ENCODE assay signal across 18 cellular contexts in the genomic region with DNA sequence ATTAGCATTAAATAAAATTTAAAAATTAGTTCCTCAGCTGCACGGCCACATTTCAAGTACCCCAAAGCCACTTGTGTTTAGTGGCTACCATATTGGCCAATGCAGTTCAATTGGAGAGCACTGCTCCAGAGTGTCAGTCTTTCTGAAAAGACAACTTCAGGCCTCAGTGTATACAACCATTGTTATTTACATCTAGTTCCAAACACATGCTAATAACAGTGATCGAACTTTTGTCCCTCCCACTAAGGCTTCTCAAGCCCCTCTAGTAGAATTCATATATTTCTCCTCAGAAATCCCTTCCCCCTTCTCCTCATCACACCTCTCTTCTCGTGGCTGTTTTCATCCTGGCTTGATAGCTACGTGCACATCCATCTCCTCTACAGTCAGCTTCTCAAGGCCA. TPM values are rescaled to one million over a fixed set of nuclear protein-coding genes. Genes with fewer than 3 reads are reported as not detected.
DNase-seq lines count a peak whose midpoint lies in the region; ATAC-seq lines count a peak whose summit lies in the region.
"Had no signal": no experiment of that assay in that cellular context is flagged by ENCODE, and none has a peak within 500 bp of the region (broad histone marks: within the 10 kb centered on the region; RNA-seq: fewer than 3 reads in every experiment).

No MANE protein-coding gene starts in this region.

- peaks cover 85% of the 10 kb centered on the region for H3K4me1 Mint-ChIP-seq in activated CD4-positive, alpha-beta T cell treated with anti-CD3 and anti-CD28 coated beads, Interleukin-2, amount 10 ng/mL, durations not matched to agents 7 days and 5 days
- peaks cover 28 to 56% (median 36%) of the 10 kb centered on the region in 3 donors for H3K4me1 Mint-ChIP-seq in IgD-negative memory B cell
- H3K4me1 Mint-ChIP-seq in activated naive CD8-positive, alpha-beta T cell treated with anti-CD3 and anti-CD28 coated beads, Interleukin-2, amount 10 ng/mL, durations not matched to agents 7 days and 5 days = peaks cover 73% of the 10 kb centered on the region
- peaks cover 63 to 96% (median 95%) of the 10 kb centered on the region in 7 donors for H3K4me1 Mint-ChIP-seq in naive thymus-derived CD4-positive, alpha-beta T cell

- H3K36me3 Mint-ChIP-seq in activated CD4-positive, alpha-beta T cell treated with anti-CD3 and anti-CD28 coated beads, Interleukin-2, amount 10 ng/mL, durations not matched to agents 7 days and 5 days (ENCODE audit: low read depth) = peaks cover 47% of the 10 kb centered on the region
- H3K36me3 Mint-ChIP-seq in IgD-negative memory B cell = peaks cover 5% of the 10 kb centered on the region
- peaks cover 10% of the 10 kb centered on the region for H3K36me3 Mint-ChIP-seq in activated naive CD8-positive, alpha-beta T cell treated with anti-CD3 and anti-CD28 coated beads, Interleukin-2, amount 10 ng/mL, durations not matched to agents 7 days and 5 days
- peaks cover 0 to 33% (median 10%) of the 10 kb centered on the region in 5 donors for H3K36me3 Mint-ChIP-seq in naive thymus-derived CD4-positive, alpha-beta T cell
- H3K36me3 Mint-ChIP-seq: neural progenitor cell had no signal

- no peaks in the 10 kb centered on the region for H3K36me3 ChIP-seq in naive thymus-derived CD4-positive, alpha-beta T cell (ENCODE audit: control insufficient read depth in 2 of 3, insufficient read depth in 3 of 3, low read length in 3 of 3)
- H3K36me3 ChIP-seq: neural progenitor cell, uterus had no signal

- ATAC-seq in activated naive CD8-positive, alpha-beta T cell treated with anti-CD3 and anti-CD28 coated beads, Interleukin-2, amount 10 ng/mL, durations not matched to agents 7 days and 5 days (ENCODE audit: low read depth) = no peak
- ATAC-seq in naive thymus-derived CD4-positive, alpha-beta T cell = no peak
- ATAC-seq: A549 had no signal

- H3K4me1 ChIP-seq in naive thymus-derived CD4-positive, alpha-beta T cell (ENCODE audit: control insufficient read depth in 2 of 2, insufficient read depth in 2 of 2, low read length in 2 of 2) = peaks cover 57 to 84% of the 10 kb centered on the region in 2 donors
- H3K4me1 ChIP-seq: A549, neural progenitor cell, uterus had no signal

- POLR2A ChIA-PET in activated CD4-positive, alpha-beta T cell treated with anti-CD3 and anti-CD28 coated beads, Interleukin-2, amount 10 ng/mL, durations not matched to agents 7 days and 5 days (lab: Charles Lee) = no interaction called here
- POLR2A ChIA-PET in activated naive CD8-positive, alpha-beta T cell treated with anti-CD3 and anti-CD28 coated beads, Interleukin-2, amount 10 ng/mL, durations not matched to agents 7 days and 5 days (lab: Charles Lee) = interaction anchor here (0.5 to 7.6 kb wide), 3 partner anchors 8 to 149 kb away, joined by 3 to 61 read pairs (median 12); no protein-coding TSS in a partner anchor
- POLR2A ChIA-PET in naive thymus-derived CD4-positive, alpha-beta T cell (lab: Charles Lee) = interaction anchor here (0.8 to 7.5 kb wide), 8 partner anchors 9 to 69 kb away, joined by 3 to 75 read pairs (median 4); no protein-coding TSS in a partner anchor

- peaks cover 5% of the 10 kb centered on the region for H3K9me3 Mint-ChIP-seq in activated CD4-positive, alpha-beta T cell treated with anti-CD3 and anti-CD28 coated beads, Interleukin-2, amount 10 ng/mL, durations not matched to agents 7 days and 5 days
- peaks cover 0 to 2% (median 0%) of the 10 kb centered on the region in 3 donors for H3K9me3 Mint-ChIP-seq in IgD-negative memory B cell
- no peaks in the 10 kb centered on the region for H3K9me3 Mint-ChIP-seq in activated naive CD8-positive, alpha-beta T cell treated with anti-CD3 and anti-CD28 coated beads, Interleukin-2, amount 10 ng/mL, durations not matched to agents 7 days and 5 days
- H3K9me3 Mint-ChIP-seq in naive thymus-derived CD4-positive, alpha-beta T cell = peaks cover 0 to 6% (median 0%) of the 10 kb centered on the region in 11 donors
- H3K9me3 Mint-ChIP-seq: neural progenitor cell had no signal

- CTCF ChIA-PET in activated CD4-positive, alpha-beta T cell treated with anti-CD3 and anti-CD28 coated beads, Interleukin-2, amount 10 ng/mL, durations not matched to agents 7 days and 5 days (lab: Charles Lee) = interaction anchor here (0.7 kb wide), 1 partner anchor 10 kb away, joined by 4 read pairs; no protein-coding TSS in a partner anchor
- CTCF ChIA-PET in naive thymus-derived CD4-positive, alpha-beta T cell (lab: Charles Lee) = interaction anchor here (1.6 kb wide), 1 partner anchor 23 kb away, joined by 4 read pairs; no protein-coding TSS in a partner anchor

- intact Hi-C loops in naive thymus-derived CD4-positive, alpha-beta T cell (cut with micrococcal nuclease) = loop anchor here in 1 of 2 donors (5.0 kb wide), 1 partner anchor 40 kb away; no protein-coding TSS in a partner anchor

- no peaks in the 10 kb centered on the region for H3K27me3 ChIP-seq in naive thymus-derived CD4-positive, alpha-beta T cell (ENCODE audit: control insufficient read depth in 2 of 2, insufficient read depth in 2 of 2, low read length in 2 of 2)
- H3K27me3 ChIP-seq: neural progenitor cell, uterus had no signal

- peak overlapping the region; percentile 99 for H3K27ac Mint-ChIP-seq in activated CD4-positive, alpha-beta T cell treated with anti-CD3 and anti-CD28 coated beads, Interleukin-2, amount 10 ng/mL, durations not matched to agents 7 days and 5 days
- peak overlapping the region in 2 of 3 donors; percentile 91 to 96 for H3K27ac Mint-ChIP-seq in IgD-negative memory B cell
- peak overlapping the region; percentile 93 for H3K27ac Mint-ChIP-seq in activated naive CD8-positive, alpha-beta T cell treated with anti-CD3 and anti-CD28 coated beads, Interleukin-2, amount 10 ng/mL, durations not matched to agents 7 days and 5 days
- peak overlapping the region in 7 of 9 donors; percentile 95 to 100 (median 99) for H3K27ac Mint-ChIP-seq in naive thymus-derived CD4-positive, alpha-beta T cell
- H3K27ac Mint-ChIP-seq: neural progenitor cell had no signal

- no peaks in the 10 kb centered on the region for H3K9me3 ChIP-seq in naive thymus-derived CD4-positive, alpha-beta T cell (ENCODE audit: control insufficient read depth in 2 of 3, low read length in 3 of 3)
- H3K9me3 ChIP-seq: A549, uterus had no signal

- DNase-seq in activated CD4-positive, alpha-beta T cell treated with anti-CD3 and anti-CD28 coated beads, Interleukin-2, amount 10 ng/mL, durations not matched to agents 7 days and 5 days = no peak
- DNase-seq in activated CD4-positive, alpha-beta T cell treated with anti-CD3 and anti-CD28 coated beads, Interleukin-2, amount 50 U/mL, for 4 hours = no peak
- DNase-seq in activated naive CD8-positive, alpha-beta T cell treated with anti-CD3 and anti-CD28 coated beads, Interleukin-2, amount 10 ng/mL, durations not matched to agents 7 days and 5 days = no peak
- DNase-seq in naive thymus-derived CD4-positive, alpha-beta T cell = no peak
- no peak for DNase-seq in HuH-7 (ENCODE audit: low spot score)
- DNase-seq in NCI-H2029 (lab: John Stamatoyannopoulos, UW) = no peak
- no peak for DNase-seq in stimulated activated CD8-positive, alpha-beta memory T cell treated with anti-CD3 and anti-CD28 coated beads, Interleukin-4, amount 100 ng/mL, for 48 hours
- DNase-seq: anterior cingulate cortex; effector CD4-positive, alpha-beta T cell; glutamatergic neuron; kidney glomerular epithelial cell; NCI-H1436; NCI-H226; NK-92 treated with Interleukin-12 subunit alpha and Interleukin-12 subunit beta, amount 100 ng/mL, for 24 hours; uterus had no signal

- no peaks in the 10 kb centered on the region for H3K27me3 Mint-ChIP-seq in activated CD4-positive, alpha-beta T cell treated with anti-CD3 and anti-CD28 coated beads, Interleukin-2, amount 10 ng/mL, durations not matched to agents 7 days and 5 days
- no peaks in the 10 kb centered on the region for H3K27me3 Mint-ChIP-seq in IgD-negative memory B cell
- no peaks in the 10 kb centered on the region for H3K27me3 Mint-ChIP-seq in activated naive CD8-positive, alpha-beta T cell treated with anti-CD3 and anti-CD28 coated beads, Interleukin-2, amount 10 ng/mL, durations not matched to agents 7 days and 5 days
- H3K27me3 Mint-ChIP-seq in naive thymus-derived CD4-positive, alpha-beta T cell = no peaks in the 10 kb centered on the region

- no peak overlapping the region for H3K4me3 Mint-ChIP-seq in activated CD4-positive, alpha-beta T cell treated with anti-CD3 and anti-CD28 coated beads, Interleukin-2, amount 10 ng/mL, durations not matched to agents 7 days and 5 days
- H3K4me3 Mint-ChIP-seq in IgD-negative memory B cell = peak overlapping the region in 1 of 4 donors; percentile 63
- peak overlapping the region; percentile 76 for H3K4me3 Mint-ChIP-seq in activated naive CD8-positive, alpha-beta T cell treated with anti-CD3 and anti-CD28 coated beads, Interleukin-2, amount 10 ng/mL, durations not matched to agents 7 days and 5 days
- peak overlapping the region in 9 of 10 donors; percentile 17 to 94 (median 86) for H3K4me3 Mint-ChIP-seq in naive thymus-derived CD4-positive, alpha-beta T cell
- H3K4me3 Mint-ChIP-seq: neural progenitor cell had no signal

- H3K27ac ChIP-seq in naive thymus-derived CD4-positive, alpha-beta T cell (ENCODE audit: low read depth, low read length) = peak overlapping the region; percentile 82
- H3K27ac ChIP-seq: A549, neural progenitor cell, uterus had no signal

- peak overlapping the region; percentile 55 for H3K4me3 ChIP-seq in naive thymus-derived CD4-positive, alpha-beta T cell (ENCODE audit: low read length)
- H3K4me3 ChIP-seq: A549, neural progenitor cell, uterus had no signal

RNA-seq across cellular contexts. Expression of gene HIVEP2, which starts 32.9 kb away (rescaled TPM):
- 10 to 100 TPM; 30.2 to 35.4 TPM for total RNA-seq in activated CD4-positive, alpha-beta T cell treated with anti-CD3 and anti-CD28 coated beads, Interleukin-2, amount 10 ng/mL, durations not matched to agents 7 days and 5 days
- polyA plus RNA-seq in IgD-negative memory B cell = 5.9 TPM
- 10 to 100 TPM; 45.8 to 49.7 TPM for total RNA-seq in activated naive CD8-positive, alpha-beta T cell treated with anti-CD3 and anti-CD28 coated beads, Interleukin-2, amount 10 ng/mL, durations not matched to agents 7 days and 5 days
- 10 to 100 TPM; 26.8 to 92.1 (median 58.9) TPM for total RNA-seq in naive thymus-derived CD4-positive, alpha-beta T cell
- polyA plus RNA-seq in naive thymus-derived CD4-positive, alpha-beta T cell = 10 to 100 TPM; 12.2 to 29.0 TPM
